In genomic region chr19:41308450-41309224, GRCh38 we compare ENCODE assay signal across 8 cellular contexts. TPM values are rescaled to one million over a fixed set of nuclear protein-coding genes. Genes with fewer than 3 reads are reported as not detected.
DNase-seq lines count a peak whose midpoint lies in the region; ATAC-seq, FAIRE-seq and TF ChIP-seq lines count a peak whose summit lies in the region.

No MANE protein-coding gene starts in this region.

- TF ChIP-seq CTCF in fibroblast of pulmonary artery (IDR thresholded peaks at IDR 0.05; ENCODE audit: low read length, missing control alignments), result peak; percentile 98
- peak; percentile 97 for TF ChIP-seq CTCF in nephron progenitor cell (IDR thresholded peaks at IDR 0.05)

- peaks cover 45% of the 10 kb centered on the region for H3K4me1 Mint-ChIP-seq in nephron progenitor cell
- H3K4me1 Mint-ChIP-seq in stimulated activated naive CD8-positive, alpha-beta T cell treated with anti-CD3 and anti-CD28 coated beads, Interleukin-15, Interleukin-2, amounts not matched to agents 100 ng/mL and 50 ng/mL, for 24 hours (ENCODE audit: low read depth), result peaks cover 90% of the 10 kb centered on the region

- peak overlapping the region; percentile 93 for H3K27ac Mint-ChIP-seq in nephron progenitor cell
- H3K27ac Mint-ChIP-seq in stimulated activated naive CD8-positive, alpha-beta T cell treated with anti-CD3 and anti-CD28 coated beads, Interleukin-15, Interleukin-2, amounts not matched to agents 100 ng/mL and 50 ng/mL, for 24 hours, result peak overlapping the region; percentile 96

- H3K9me3 Mint-ChIP-seq in nephron progenitor cell, result no peaks in the 10 kb centered on the region
- no peaks in the 10 kb centered on the region for H3K9me3 Mint-ChIP-seq in stimulated activated naive CD8-positive, alpha-beta T cell treated with anti-CD3 and anti-CD28 coated beads, Interleukin-15, Interleukin-2, amounts not matched to agents 100 ng/mL and 50 ng/mL, for 24 hours

- TF ChIP-seq POLR2A in GM12891 (IDR thresholded peaks at IDR 0.05; ENCODE audit: low read depth, low read length), result peak; percentile 65

- H3K27me3 Mint-ChIP-seq in nephron progenitor cell (ENCODE audit: low read depth, poor library complexity), result peaks cover 6% of the 10 kb centered on the region
- no peaks in the 10 kb centered on the region for H3K27me3 Mint-ChIP-seq in stimulated activated naive CD8-positive, alpha-beta T cell treated with anti-CD3 and anti-CD28 coated beads, Interleukin-15, Interleukin-2, amounts not matched to agents 100 ng/mL and 50 ng/mL, for 24 hours

- H3K4me3 Mint-ChIP-seq in nephron progenitor cell, result peak overlapping the region; percentile 94
- H3K4me3 Mint-ChIP-seq in stimulated activated naive CD8-positive, alpha-beta T cell treated with anti-CD3 and anti-CD28 coated beads, Interleukin-15, Interleukin-2, amounts not matched to agents 100 ng/mL and 50 ng/mL, for 24 hours, result peak overlapping the region; percentile 96

- DNase-seq in GM12891 (ENCODE audit: insufficient read length, low spot score) (no peak), LHCN-M2 (ENCODE audit: low read depth) (peak; percentile 89), RPMI7951 (ENCODE audit: low read depth) (peak; percentile 86), fibroblast of pulmonary artery (ENCODE audit: low read depth) (peak; percentile 92), nephron progenitor cell (peak; percentile 97)
- peak; percentile 89 to 99 for DNase-seq in activated T-helper 1 cell treated with anti-CD3 and anti-CD28 coated beads, Interleukin-2, amount 50 U/mL, for 16 hours (ENCODE audit: low read depth in 1 of 2, low spot score in 1 of 2)

- FAIRE-seq in GM12891 (lab: Jason Lieb, UNC), result peak; percentile 88

- H3K36me3 Mint-ChIP-seq in nephron progenitor cell (ENCODE audit: low read depth), result peaks cover 46% of the 10 kb centered on the region
- H3K36me3 Mint-ChIP-seq in stimulated activated naive CD8-positive, alpha-beta T cell treated with anti-CD3 and anti-CD28 coated beads, Interleukin-15, Interleukin-2, amounts not matched to agents 100 ng/mL and 50 ng/mL, for 24 hours (ENCODE audit: low read depth), result peaks cover 57% of the 10 kb centered on the region

- H3K4me3 ChIP-seq in fibroblast of pulmonary artery (replicated peaks; ENCODE audit: low read depth, low read length), result peak overlapping the region; percentile 96

- ATAC-seq in HG03342 (IDR thresholded peaks at IDR 0.05; ENCODE audit: unreplicated experiment), result no peak

TF ChIP-seq in GM12891, 5 proteins besides CTCF, POLR2A, EP300 and RAD21:
- no peak for TF ChIP-seq PAX5 (IDR thresholded peaks at IDR 0.05; ENCODE audit: insufficient read depth, low read length, severe bottlenecking)
- no peak for TF ChIP-seq TAF1 (IDR thresholded peaks at IDR 0.05; ENCODE audit: low read depth, low read length)
- peak; percentile 80 for TF ChIP-seq POLR2AphosphoS5 (IDR thresholded peaks at IDR 0.05; ENCODE audit: low read depth, low read length)
- peak; percentile 88; the same call in 1 of the 2 replicates for TF ChIP-seq POU2F2 (IDR thresholded peaks at IDR 0.05; ENCODE audit: low read depth, low read length)

RNA-seq across cellular contexts. Expression of gene CCDC97, which starts 1.3 kb away (rescaled TPM):
- 23.5 TPM for polyA plus RNA-seq in GM12891 (2012; ENCODE audit: low read depth, missing spikeins)
- total RNA-seq in LHCN-M2 (2014; rRNA removed), result 10.2 and 15.3 TPM in 2 replicates
- 16.8 TPM for polyA plus RNA-seq in LHCN-M2 (2012)
- total RNA-seq in RPMI7951 (2014; rRNA removed; shearing (Covaris generic)), result 8.2 and 9.3 TPM in 2 replicates

RNA-seq across cellular contexts. Expression of gene HNRNPUL1, which starts 44.5 kb away (rescaled TPM):
- 117 TPM for polyA plus RNA-seq in GM12891 (2012; ENCODE audit: low read depth, missing spikeins)
- 153 and 159 TPM in 2 replicates for total RNA-seq in LHCN-M2 (2014; rRNA removed)
- 140 TPM for polyA plus RNA-seq in LHCN-M2 (2012)
- total RNA-seq in RPMI7951 (2014; rRNA removed; shearing (Covaris generic)), result 101 and 105 TPM in 2 replicates

RNA-seq across cellular contexts. Expression of gene TGFB1, which starts 45.1 kb away (rescaled TPM):
- 61.9 TPM for polyA plus RNA-seq in GM12891 (2012; ENCODE audit: low read depth, missing spikeins)
- 11.6 and 11.7 TPM in 2 replicates for total RNA-seq in LHCN-M2 (2014; rRNA removed)
- polyA plus RNA-seq in LHCN-M2 (2012), result 36.1 TPM
- 15.2 and 18.1 TPM in 2 replicates for total RNA-seq in RPMI7951 (2014; rRNA removed; shearing (Covaris generic))

RNA-seq across cellular contexts. Expression of gene B9D2, which starts 55.3 kb away (rescaled TPM):
- 8.1 TPM for polyA plus RNA-seq in GM12891 (2012; ENCODE audit: low read depth, missing spikeins)
- total RNA-seq in LHCN-M2 (2014; rRNA removed), result 3.7 and 5.3 TPM in 2 replicates
- polyA plus RNA-seq in LHCN-M2 (2012), result 8.8 TPM
- 10.9 and 12.9 TPM in 2 replicates for total RNA-seq in RPMI7951 (2014; rRNA removed; shearing (Covaris generic))
